Comparison of ENCODE assay signal across 17 cellular contexts in genomic region chr2:16256601-16257000, GRCh38.
DNase-seq lines count a peak whose midpoint lies in the region; ATAC-seq and TF ChIP-seq lines count a peak whose summit lies in the region.
"Had no signal": no experiment of that assay in that cellular context is flagged by ENCODE, and none has a peak within 500 bp of the region (broad histone marks: within the 10 kb centered on the region; RNA-seq: fewer than 3 reads in every experiment).

No MANE protein-coding gene starts in this region.

- H3K27ac ChIP-seq in endodermal cell (ENCODE audit: low read depth, low read length), result no peak overlapping the region
- H3K27ac ChIP-seq: HL-60 had no signal

- TF ChIP-seq CTCF in BE2C (IDR thresholded peaks at IDR 0.05; ENCODE audit: low read depth, low read length) (no peak), endodermal cell (conservative IDR thresholded peaks at IDR 0.05) (no peak), osteocyte (IDR thresholded peaks at IDR 0.05) (no peak)

- H3K4me1 Mint-ChIP-seq in endodermal cell (peaks cover 43% of the 10 kb centered on the region), osteocyte (ENCODE audit: unreplicated experiment) (no peaks in the 10 kb centered on the region)
- H3K4me1 Mint-ChIP-seq: B cell; CD8-positive, alpha-beta memory T cell had no signal

- H3K9me3 Mint-ChIP-seq in endodermal cell (peaks cover 3% of the 10 kb centered on the region), osteocyte (ENCODE audit: unreplicated experiment) (peaks cover 5% of the 10 kb centered on the region)

- H3K4me1 ChIP-seq in BE2C (peaks cover 22% of the 10 kb centered on the region), endodermal cell (ENCODE audit: control insufficient read depth, insufficient read depth, low read length) (peaks cover 5% of the 10 kb centered on the region)

- 94 to 100% methylated on average over 3 to 4 of the region's 4 CpGs for WGBS in endodermal cell (ENCODE audit: insufficient coverage in 1 of 2, insufficient read length in 1 of 2), 2 experiments

- H3K36me3 Mint-ChIP-seq in endodermal cell (ENCODE audit: low read depth) (no peaks in the 10 kb centered on the region), osteocyte (ENCODE audit: unreplicated experiment) (no peaks in the 10 kb centered on the region)
- H3K36me3 Mint-ChIP-seq: CD4-positive, CD25-positive, alpha-beta regulatory T cell; CD8-positive, alpha-beta memory T cell had no signal

- H3K36me3 ChIP-seq in BE2C (no peaks in the 10 kb centered on the region), endodermal cell (ENCODE audit: control insufficient read depth, insufficient read depth, low read length) (no peaks in the 10 kb centered on the region)

- H3K9ac ChIP-seq in endodermal cell (ENCODE audit: extremely low read depth, low read length, poor library complexity, severe bottlenecking), result no peak overlapping the region

- H3K27ac Mint-ChIP-seq in endodermal cell (no peak overlapping the region), osteocyte (ENCODE audit: unreplicated experiment) (no peak overlapping the region)
- H3K27ac Mint-ChIP-seq: B cell; CD8-positive, alpha-beta memory T cell; H9 had no signal

- H3K4me3 ChIP-seq in BE2C (ENCODE audit: low read depth, low read length), result no peak overlapping the region
- H3K4me3 ChIP-seq in endodermal cell (ENCODE audit: low read length), result no peak overlapping the region
- H3K4me3 ChIP-seq: K562 had no signal

- no peak for ATAC-seq in HG02938 (IDR thresholded peaks at IDR 0.05; ENCODE audit: unreplicated experiment)
- ATAC-seq: K562 had no signal

- no peaks in the 10 kb centered on the region for H3K27me3 ChIP-seq in BE2C
- no peaks in the 10 kb centered on the region for H3K27me3 ChIP-seq in endodermal cell (ENCODE audit: control insufficient read depth, insufficient read depth, low read length, poor library complexity, severe bottlenecking)

- DNase-seq in BE2C (peak; percentile 96), DMS79 treated with DMSO at 0.1 percent for 48 hours (lab: John Stamatoyannopoulos, UW) (peak; percentile 17), endodermal cell (peak; percentile 4), osteocyte (ENCODE audit: extremely low spot score, unreplicated experiment) (peak; percentile 15), NCI-H1105 treated with DMSO at 0.1 percent for 48 hours (lab: John Stamatoyannopoulos, UW) (no peak), NCI-H1436 (lab: John Stamatoyannopoulos, UW) (no peak), NCI-H187 treated with DMSO at 0.1 percent for 48 hours (lab: John Stamatoyannopoulos, UW) (no peak)
- DNase-seq: C1 segment of cervical spinal cord; CD8-positive, alpha-beta memory T cell; COR-L47; H9; IMR-90 had no signal

- H3K27me3 Mint-ChIP-seq in endodermal cell (ENCODE audit: insufficient read depth), result peaks cover 9% of the 10 kb centered on the region
- no peaks in the 10 kb centered on the region for H3K27me3 Mint-ChIP-seq in osteocyte (ENCODE audit: unreplicated experiment)
- H3K27me3 Mint-ChIP-seq: CD8-positive, alpha-beta memory T cell had no signal

- H3K4me3 Mint-ChIP-seq in endodermal cell (no peak overlapping the region), osteocyte (ENCODE audit: unreplicated experiment) (no peak overlapping the region)
- H3K4me3 Mint-ChIP-seq: B cell; CD4-positive, CD25-positive, alpha-beta regulatory T cell; CD8-positive, alpha-beta memory T cell; H9 had no signal

- H3K9me3 ChIP-seq in BE2C (peaks cover 20% of the 10 kb centered on the region), endodermal cell (ENCODE audit: control insufficient read depth, low read length) (peaks cover 8% of the 10 kb centered on the region)

Comparison
In these comparisons a context has a peak if more than half of its experiments do, and no peak if none do; other contexts are left out.
1. DNase-seq: peak in BE2C (single experiment), DMS79 treated with DMSO at 0.1 percent for 48 hours (single experiment), endodermal cell (single experiment) and osteocyte (single experiment); none in NCI-H1105 treated with DMSO at 0.1 percent for 48 hours (single experiment), NCI-H1436 (single experiment) and NCI-H187 treated with DMSO at 0.1 percent for 48 hours (single experiment).